1 cellular context compared by ENCODE assay signal in the genomic region with DNA sequence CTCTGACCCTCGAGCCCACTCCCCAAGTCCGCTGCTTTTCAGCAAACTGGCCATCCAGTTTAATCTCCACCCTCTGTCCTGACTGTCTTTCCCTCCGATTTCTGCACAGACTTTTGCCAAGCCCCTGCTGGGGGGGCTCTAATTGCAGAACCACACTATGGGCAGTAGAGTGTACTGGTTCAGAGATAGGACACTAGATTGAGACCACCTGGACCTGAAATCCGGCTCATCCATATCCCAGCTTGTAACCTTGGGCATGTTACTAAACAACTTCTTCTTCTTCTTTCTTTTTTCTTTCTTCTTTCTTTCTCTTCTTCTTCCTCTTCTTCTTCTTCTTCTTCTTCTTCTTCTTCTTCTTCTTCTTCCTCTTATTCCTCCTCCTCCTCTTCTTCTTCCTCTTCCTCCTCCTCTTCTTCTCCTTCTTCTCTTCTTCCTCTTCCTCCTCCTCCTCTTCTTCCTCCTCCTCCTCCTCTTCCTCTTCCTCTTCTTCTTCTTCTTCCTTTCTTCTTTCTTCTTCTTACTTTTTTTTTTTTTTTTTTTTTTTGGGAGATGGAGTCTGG.
TF ChIP-seq lines count a peak whose summit lies in the region.

No MANE protein-coding gene starts in this region.

TF ChIP-seq in GM12878, 131 proteins besides CTCF, POLR2A, EP300 and RAD21:
- TF ChIP-seq STAT1 (conservative IDR thresholded peaks at IDR 0.05): no peak
- no peak for TF ChIP-seq NR2F1 (conservative IDR thresholded peaks at IDR 0.05)
- TF ChIP-seq SUPT20H (IDR thresholded peaks at IDR 0.05; ENCODE audit: borderline replicate concordance, control insufficient read depth, low read depth, low read length): no peak
- no peak for TF ChIP-seq NFXL1 (IDR thresholded peaks at IDR 0.05; ENCODE audit: borderline replicate concordance)
- TF ChIP-seq RB1 (IDR thresholded peaks at IDR 0.05; ENCODE audit: borderline replicate concordance): no peak
- TF ChIP-seq SMAD5 (IDR thresholded peaks at IDR 0.05; ENCODE audit: low read depth): no peak
- TF ChIP-seq NBN (IDR thresholded peaks at IDR 0.05): no peak
- no peak for TF ChIP-seq RUNX3 (IDR thresholded peaks at IDR 0.05; ENCODE audit: low read length)
- no peak for TF ChIP-seq TAF1 (IDR thresholded peaks at IDR 0.05; ENCODE audit: borderline replicate concordance, low read depth, low read length)
- TF ChIP-seq SRF (IDR thresholded peaks at IDR 0.05; ENCODE audit: low read depth in 2 of 2, low read length in 2 of 2): no peak
- no peak for TF ChIP-seq NFYA (IDR thresholded peaks at IDR 0.05; ENCODE audit: borderline replicate concordance, low read depth, low read length)
- no peak for TF ChIP-seq ZNF24 (IDR thresholded peaks at IDR 0.05)
- no peak for TF ChIP-seq TCF7 (IDR thresholded peaks at IDR 0.05; ENCODE audit: borderline replicate concordance)
- no peak for TF ChIP-seq ZSCAN29 (IDR thresholded peaks at IDR 0.05)
- no peak for TF ChIP-seq ATF2 (IDR thresholded peaks at IDR 0.05; ENCODE audit: low read length)
- no peak for TF ChIP-seq IKZF1 (conservative IDR thresholded peaks at IDR 0.05)
- no peak for TF ChIP-seq SMAD1 (IDR thresholded peaks at IDR 0.05; ENCODE audit: low read depth, partially characterized antibody)
- no peak for TF ChIP-seq CHD1 (IDR thresholded peaks at IDR 0.05; ENCODE audit: low read depth, low read length)
- no peak for TF ChIP-seq SPI1 (IDR thresholded peaks at IDR 0.05; ENCODE audit: borderline replicate concordance, insufficient read depth, low read depth, low read length)
- TF ChIP-seq, protein P1, sequence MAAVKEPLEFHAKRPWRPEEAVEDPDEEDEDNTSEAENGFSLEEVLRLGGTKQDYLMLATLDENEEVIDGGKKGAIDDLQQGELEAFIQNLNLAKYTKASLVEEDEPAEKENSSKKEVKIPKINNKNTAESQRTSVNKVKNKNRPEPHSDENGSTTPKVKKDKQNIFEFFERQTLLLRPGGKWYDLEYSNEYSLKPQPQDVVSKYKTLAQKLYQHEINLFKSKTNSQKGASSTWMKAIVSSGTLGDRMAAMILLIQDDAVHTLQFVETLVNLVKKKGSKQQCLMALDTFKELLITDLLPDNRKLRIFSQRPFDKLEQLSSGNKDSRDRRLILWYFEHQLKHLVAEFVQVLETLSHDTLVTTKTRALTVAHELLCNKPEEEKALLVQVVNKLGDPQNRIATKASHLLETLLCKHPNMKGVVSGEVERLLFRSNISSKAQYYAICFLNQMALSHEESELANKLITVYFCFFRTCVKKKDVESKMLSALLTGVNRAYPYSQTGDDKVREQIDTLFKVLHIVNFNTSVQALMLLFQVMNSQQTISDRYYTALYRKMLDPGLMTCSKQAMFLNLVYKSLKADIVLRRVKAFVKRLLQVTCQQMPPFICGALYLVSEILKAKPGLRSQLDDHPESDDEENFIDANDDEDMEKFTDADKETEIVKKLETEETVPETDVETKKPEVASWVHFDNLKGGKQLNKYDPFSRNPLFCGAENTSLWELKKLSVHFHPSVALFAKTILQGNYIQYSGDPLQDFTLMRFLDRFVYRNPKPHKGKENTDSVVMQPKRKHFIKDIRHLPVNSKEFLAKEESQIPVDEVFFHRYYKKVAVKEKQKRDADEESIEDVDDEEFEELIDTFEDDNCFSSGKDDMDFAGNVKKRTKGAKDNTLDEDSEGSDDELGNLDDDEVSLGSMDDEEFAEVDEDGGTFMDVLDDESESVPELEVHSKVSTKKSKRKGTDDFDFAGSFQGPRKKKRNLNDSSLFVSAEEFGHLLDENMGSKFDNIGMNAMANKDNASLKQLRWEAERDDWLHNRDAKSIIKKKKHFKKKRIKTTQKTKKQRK (IDR thresholded peaks at IDR 0.05; ENCODE audit: low read depth, low read length): no peak
TF ChIP-seq in GM12878: peak in this region for 0.
